ENCODE assay signal across 26 cellular contexts in genomic region chr5:79636981-79637733, GRCh38. TPM values are rescaled to one million over a fixed set of nuclear protein-coding genes. Genes with fewer than 3 reads are reported as not detected.
DNase-seq lines count a peak whose midpoint lies in the region; ATAC-seq and TF ChIP-seq lines count a peak whose summit lies in the region.
"Had no signal": no experiment of that assay in that cellular context is flagged by ENCODE, and none has a peak within 500 bp of the region (broad histone marks: within the 10 kb centered on the region; RNA-seq: fewer than 3 reads in every experiment).

No MANE protein-coding gene starts in this region.

- H4K8ac ChIP-seq in IMR-90 (ENCODE audit: low read depth in 2 of 2, low read length in 2 of 2), result no peak overlapping the region
- H4K8ac ChIP-seq in mesenchymal stem cell (ENCODE audit: low read length), result no peak overlapping the region

- H3K18ac ChIP-seq in IMR-90 (ENCODE audit: low read depth, low read length) (no peak overlapping the region), mesenchymal stem cell (ENCODE audit: low read depth in 1 of 2, low read length in 2 of 2) (no peak overlapping the region)

- no peaks in the 10 kb centered on the region for H3K9me1 ChIP-seq in IMR-90 (ENCODE audit: insufficient read depth, low read length)

- H3K4me3 ChIP-seq in IMR-90 (ENCODE audit: insufficient read depth, low read depth, low read length), result no peak overlapping the region
- no peak overlapping the region for H3K4me3 ChIP-seq in epithelial cell of esophagus (ENCODE audit: low read length)
- H3K4me3 ChIP-seq in mesenchymal stem cell (ENCODE audit: insufficient read depth in 1 of 2, low read depth in 1 of 2, low read length in 2 of 2), result no peak overlapping the region
- H3K4me3 ChIP-seq: colonic mucosa, gastrocnemius medialis, right atrium auricular region had no signal

- H2BK15ac ChIP-seq in IMR-90 (ENCODE audit: low read depth, low read length) (no peak overlapping the region), mesenchymal stem cell (ENCODE audit: low read depth, poor library complexity, severe bottlenecking) (no peak overlapping the region)

- H2BK20ac ChIP-seq in IMR-90 (ENCODE audit: low read depth, low read length), result no peak overlapping the region

- peaks cover 12 to 34% of the 10 kb centered on the region in 2 experiments for H3K79me1 ChIP-seq in IMR-90 (ENCODE audit: low read depth in 1 of 2, low read length in 2 of 2)
- H3K79me1 ChIP-seq in mesenchymal stem cell (replicated peaks; ENCODE audit: low read length, poor library complexity, severe bottlenecking), result peaks cover 19% of the 10 kb centered on the region

- H3K14ac ChIP-seq in IMR-90 (replicated peaks; ENCODE audit: low read depth, low read length), result no peak overlapping the region
- H3K14ac ChIP-seq in mesenchymal stem cell (ENCODE audit: low read length in 2 of 2), result no peak overlapping the region

- ATAC-seq in IMR-90 (ENCODE audit: low read depth), result no peak
- ATAC-seq in GM21528 (IDR thresholded peaks at IDR 0.05; ENCODE audit: low FRiP score, unreplicated experiment), result no peak
- ATAC-seq: activated T-cell treated with anti-CD3 and anti-CD28 coated beads, Interleukin-2, amount 50 U/mL, for 72 hours; gastrocnemius medialis; naive thymus-derived CD8-positive, alpha-beta T cell had no signal

- H2BK5ac ChIP-seq in IMR-90 (ENCODE audit: low read depth, low read length, poor library complexity, severe bottlenecking) (no peak overlapping the region), mesenchymal stem cell (ENCODE audit: low read depth, low read length, poor library complexity, severe bottlenecking) (no peak overlapping the region)

- H2BK120ac ChIP-seq in IMR-90 (ENCODE audit: low read depth, low read length), result no peak overlapping the region
- H2BK120ac ChIP-seq in mesenchymal stem cell (ENCODE audit: low read depth, low read length), result no peak overlapping the region

- no CpG with 5 or more reads among the region's 9 CpGs for WGBS in IMR-90 (ENCODE audit: extremely low coverage in 2 of 2, insufficient read length in 1 of 2), 2 experiments
- WGBS in mesenchymal stem cell, result 97% methylated on average over 6 of the region's 9 CpGs

- no peak overlapping the region for H3K27ac ChIP-seq in IMR-90 (ENCODE audit: insufficient read depth, low read length)
- H3K27ac ChIP-seq in mesenchymal stem cell (ENCODE audit: low read length, poor library complexity, severe bottlenecking), result no peak overlapping the region
- H3K27ac ChIP-seq: C4-2B, colonic mucosa, gastrocnemius medialis, right atrium auricular region had no signal

- TF ChIP-seq CTCF in IMR-90 (conservative IDR thresholded peaks at IDR 0.05; ENCODE audit: low read depth, low read length) (no peak), epithelial cell of esophagus (IDR thresholded peaks at IDR 0.05; ENCODE audit: insufficient read depth, low read depth, low read length, missing control alignments) (no peak)

- H2AK9ac ChIP-seq in IMR-90 (replicated peaks; ENCODE audit: low read depth, low read length, poor library complexity), result no peak overlapping the region

- in situ Hi-C loops in IMR-90 (cut with MboI; ENCODE audit: low sequenced_read_pairs), result no loop called here

- no peak for TF ChIP-seq POLR2A in IMR-90 (IDR thresholded peaks at IDR 0.05; ENCODE audit: low read depth, low read length)

- H4K5ac ChIP-seq in IMR-90 (ENCODE audit: low read depth, low read length), result no peak overlapping the region

- H2AFZ ChIP-seq in IMR-90 (replicated peaks; ENCODE audit: low read length, poor library complexity) (no peak overlapping the region), mesenchymal stem cell (ENCODE audit: low read depth, low read length) (no peak overlapping the region)

- dilution Hi-C loops in IMR-90 (cut with HindIII; ENCODE audit: low sequenced_read_pairs, unreplicated experiment), result no loop called here

- no peak overlapping the region for H3K4ac ChIP-seq in IMR-90 (ENCODE audit: low read depth, low read length)
- H3K4ac ChIP-seq in mesenchymal stem cell (ENCODE audit: low read depth in 1 of 2, low read length in 2 of 2), result no peak overlapping the region

- H4K20me1 ChIP-seq in IMR-90 (ENCODE audit: insufficient read depth, low read length), result peaks cover 12% of the 10 kb centered on the region; the same call in 1 of the 2 replicates

- no peak overlapping the region for H2BK12ac ChIP-seq in mesenchymal stem cell (ENCODE audit: low read length in 2 of 2)

- H3K9me3 ChIP-seq in IMR-90 (ENCODE audit: control insufficient read depth, insufficient read depth, low read length) (no peaks in the 10 kb centered on the region), mesenchymal stem cell (ENCODE audit: control insufficient read depth, low read length) (no peaks in the 10 kb centered on the region)
- H3K9me3 ChIP-seq: colonic mucosa, gastrocnemius medialis, right atrium auricular region, SK-N-SH had no signal

- H3K27me3 ChIP-seq in IMR-90 (ENCODE audit: control insufficient read depth, insufficient read depth, low read length) (no peaks in the 10 kb centered on the region), mesenchymal stem cell (ENCODE audit: control insufficient read depth in 1 of 2, insufficient read depth in 1 of 2, low read length in 2 of 2) (no peaks in the 10 kb centered on the region)
- H3K27me3 ChIP-seq: colonic mucosa, gastrocnemius medialis, right atrium auricular region had no signal

- POLR2A ChIA-PET in IMR-90 (lab: Charles Lee; ENCODE audit: unreplicated experiment), result no interaction called here

- no peak overlapping the region for H3K56ac ChIP-seq in IMR-90 (ENCODE audit: extremely low read depth, insufficient read depth, low read length)

- H3K36me3 ChIP-seq in IMR-90 (ENCODE audit: control insufficient read depth, insufficient read depth, low read length), result peaks cover 5% of the 10 kb centered on the region; the same call in 1 of the 2 replicates
- H3K36me3 ChIP-seq in mesenchymal stem cell (ENCODE audit: control insufficient read depth in 1 of 2, insufficient read depth in 2 of 2, low read depth in 1 of 2, low read length in 2 of 2), result peaks cover 10 to 71% of the 10 kb centered on the region in 2 experiments
- H3K36me3 ChIP-seq: colonic mucosa, right atrium auricular region had no signal

- H3K9ac ChIP-seq in IMR-90 (ENCODE audit: low read depth, low read length) (no peak overlapping the region), mesenchymal stem cell (ENCODE audit: low read length) (no peak overlapping the region)
- H3K9ac ChIP-seq: SK-N-SH had no signal

- CTCF ChIA-PET in IMR-90 (lab: Yijun Ruan, JAX), result no interaction called here

- H3K4me2 ChIP-seq in IMR-90 (ENCODE audit: low read depth, low read length), result no peak overlapping the region
- no peak overlapping the region for H3K4me2 ChIP-seq in mesenchymal stem cell (ENCODE audit: low read length, poor library complexity, severe bottlenecking)
- H3K4me2 ChIP-seq: SK-N-SH had no signal

- no peak overlapping the region for H2AK5ac ChIP-seq in IMR-90 (ENCODE audit: low read depth, low read length)
- no peak overlapping the region for H2AK5ac ChIP-seq in mesenchymal stem cell (ENCODE audit: low read length, severe bottlenecking)

- H4K91ac ChIP-seq in IMR-90 (ENCODE audit: insufficient read depth, low read depth, low read length) (no peak overlapping the region), mesenchymal stem cell (ENCODE audit: low read length) (no peak overlapping the region)

- BruUV-seq in IMR-90 (replicated peaks; lab: Mats Ljungman, UMichigan), result no TSS peak

- H3K23ac ChIP-seq in IMR-90 (ENCODE audit: low read depth, low read length) (no peak overlapping the region), mesenchymal stem cell (ENCODE audit: low read length in 2 of 2) (no peak overlapping the region)

- TF ChIP-seq RAD21 in IMR-90 (IDR thresholded peaks at IDR 0.05; ENCODE audit: low read length), result no peak

- H3K4me1 ChIP-seq in IMR-90 (ENCODE audit: control insufficient read depth, insufficient read depth, low read length) (peaks cover 5% of the 10 kb centered on the region; the same call in 1 of the 2 replicates), mesenchymal stem cell (ENCODE audit: control insufficient read depth, insufficient read depth, low read depth, low read length) (no peaks in the 10 kb centered on the region)
- H3K4me1 ChIP-seq: colonic mucosa had no signal

- intact Hi-C loops in IMR-90 (cut with micrococcal nuclease), result no loop called here

- DNase-seq in IMR-90 (no peak), MV-4-11 (lab: John Stamatoyannopoulos, UW) (peak; percentile 3), epithelial cell of esophagus (ENCODE audit: low read depth) (peak; percentile 17), mesenchymal stem cell (peak; percentile 12), occipital lobe (lab: John Stamatoyannopoulos, UW) (no peak), iPS-NIHi7 (ENCODE audit: extremely low spot score) (no peak)
- DNase-seq: activated CD4-positive, alpha-beta T cell treated with anti-CD3 and anti-CD28 coated beads for 48 hours; activated naive CD4-positive, alpha-beta T cell treated with anti-CD3 and anti-CD28 coated beads for 36 hours; activated T-cell treated with anti-CD3 and anti-CD28 coated beads, Interleukin-2, amount 50 U/mL, for 72 hours; amniotic stem cell; colonic mucosa; DND-41; effector memory CD4-positive, alpha-beta T cell; erythroblast; gastrocnemius medialis; H9; hippocampal formation; KBM-7; naive thymus-derived CD8-positive, alpha-beta T cell; NCI-H1694; NCI-H510A; SK-N-SH; stimulated activated CD4-positive, alpha-beta T cell treated with anti-CD3 and anti-CD28 coated beads, Interleukin-2, amount 100 ng/mL, for 48 hours had no signal

TF ChIP-seq in IMR-90, 13 proteins besides CTCF, POLR2A, EP300 and RAD21:
- TF ChIP-seq CEBPB (IDR thresholded peaks at IDR 0.05; ENCODE audit: low read depth, low read length) (peak; percentile 88), RFX5 (IDR thresholded peaks at IDR 0.05; ENCODE audit: low read depth, low read length) (no peak)

RNA-seq across cellular contexts. Expression of gene TENT2, which starts 24.9 kb away (rescaled TPM):
- total RNA-seq in IMR-90 (2012; rRNA removed) (36.4 and 41.4 TPM in 2 replicates), occipital lobe (85.6 TPM)
- 17.1 and 20.0 TPM in 2 replicates for polyA plus RNA-seq in IMR-90 (2012; rRNA removed)
- polyA plus RNA-seq in IMR-90 (2012; cell fraction: cytosol; rRNA removed), result 5.8 and 6.7 TPM in 2 replicates
- polyA plus RNA-seq in IMR-90 (2012; cell fraction: nucleus; rRNA removed; ENCODE audit: low replicate concordance), result 9.6 and 61.5 TPM in 2 replicates
- polyA plus RNA-seq in mesenchymal stem cell (2013, experiment 1 of 2), result 23.4 TPM
- polyA plus RNA-seq in mesenchymal stem cell (2013, experiment 2 of 2), result 24.4 TPM

RNA-seq across cellular contexts. Expression of gene CMYA5, which starts 52.5 kb away (rescaled TPM):
- total RNA-seq in IMR-90 (2012; rRNA removed) (0.83 and 0.90 TPM in 2 replicates), occipital lobe (1.2 TPM)
- 0.39 and 0.60 TPM in 2 replicates for polyA plus RNA-seq in IMR-90 (2012; rRNA removed)
- polyA plus RNA-seq in IMR-90 (2012; cell fraction: cytosol; rRNA removed), result 0.33 and 0.81 TPM in 2 replicates
- polyA plus RNA-seq in IMR-90 (2012; cell fraction: nucleus; rRNA removed; ENCODE audit: low replicate concordance), result 0.97 and 2.3 TPM in 2 replicates
- polyA plus RNA-seq in mesenchymal stem cell (2013, experiment 1 of 2), result 0.40 TPM
- polyA plus RNA-seq in mesenchymal stem cell (2013, experiment 2 of 2), result 0.36 TPM

Comparison
In these comparisons a context has a peak if more than half of its experiments do, and no peak if none do; other contexts are left out.
1. DNase-seq: peak in MV-4-11 (single experiment), epithelial cell of esophagus (single experiment) and mesenchymal stem cell (single experiment); none in IMR-90 (single experiment), occipital lobe (single experiment) and iPS-NIHi7 (single experiment).